In the genomic region with DNA sequence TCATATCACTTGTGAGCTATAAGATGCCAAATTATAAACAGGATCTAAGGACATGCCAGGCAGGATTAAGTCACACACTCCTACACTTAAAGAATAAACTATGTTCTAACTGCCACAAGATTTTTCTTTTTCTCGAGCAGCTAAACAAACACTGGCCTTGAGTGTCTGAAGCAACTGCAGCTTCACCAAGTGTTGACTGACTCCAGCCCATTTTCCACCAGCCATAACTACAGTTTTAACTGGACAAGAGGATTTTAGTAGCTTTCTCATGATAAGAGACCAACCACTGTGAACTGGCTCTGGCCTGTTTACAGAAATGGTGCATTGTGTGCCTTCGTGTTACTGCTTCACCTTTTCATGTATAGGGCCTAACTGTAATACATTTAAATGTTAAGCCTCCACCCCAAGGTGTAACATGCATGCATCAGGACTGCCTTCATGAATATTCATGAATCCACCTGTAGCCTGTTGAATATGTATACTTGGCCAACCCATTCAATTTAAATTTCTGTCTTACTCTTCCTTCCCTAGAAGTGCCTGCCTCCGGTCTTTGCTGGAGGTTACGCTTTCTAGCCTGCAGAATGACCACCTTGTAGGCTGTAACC, we compare ENCODE assay signal across 2 cellular contexts.
TF ChIP-seq lines count a peak whose summit lies in the region.

No MANE protein-coding gene starts in this region.

TF ChIP-seq in GM23338, 12 proteins besides CTCF, POLR2A, EP300 and RAD21:
- TF ChIP-seq, protein P1, sequence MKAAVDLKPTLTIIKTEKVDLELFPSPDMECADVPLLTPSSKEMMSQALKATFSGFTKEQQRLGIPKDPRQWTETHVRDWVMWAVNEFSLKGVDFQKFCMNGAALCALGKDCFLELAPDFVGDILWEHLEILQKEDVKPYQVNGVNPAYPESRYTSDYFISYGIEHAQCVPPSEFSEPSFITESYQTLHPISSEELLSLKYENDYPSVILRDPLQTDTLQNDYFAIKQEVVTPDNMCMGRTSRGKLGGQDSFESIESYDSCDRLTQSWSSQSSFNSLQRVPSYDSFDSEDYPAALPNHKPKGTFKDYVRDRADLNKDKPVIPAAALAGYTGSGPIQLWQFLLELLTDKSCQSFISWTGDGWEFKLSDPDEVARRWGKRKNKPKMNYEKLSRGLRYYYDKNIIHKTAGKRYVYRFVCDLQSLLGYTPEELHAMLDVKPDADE (IDR thresholded peaks at IDR 0.05): no peak
- TF ChIP-seq STAT1 (IDR thresholded peaks at IDR 0.05; ENCODE audit: unreplicated experiment) (no peak), ZNF462 (CRISPR knock-in tag; IDR thresholded peaks at IDR 0.05) (no peak), EZH2 (IDR thresholded peaks at IDR 0.05; ENCODE audit: low read depth, unreplicated experiment) (no peak), POLR2AphosphoS5 (IDR thresholded peaks at IDR 0.05; ENCODE audit: low read depth) (no peak), NANOG (IDR thresholded peaks at IDR 0.05; ENCODE audit: borderline replicate concordance) (no peak), ZNF331 (CRISPR knock-in tag; IDR thresholded peaks at IDR 0.05; ENCODE audit: low read depth) (no peak)
- TF ChIP-seq, protein P2, sequence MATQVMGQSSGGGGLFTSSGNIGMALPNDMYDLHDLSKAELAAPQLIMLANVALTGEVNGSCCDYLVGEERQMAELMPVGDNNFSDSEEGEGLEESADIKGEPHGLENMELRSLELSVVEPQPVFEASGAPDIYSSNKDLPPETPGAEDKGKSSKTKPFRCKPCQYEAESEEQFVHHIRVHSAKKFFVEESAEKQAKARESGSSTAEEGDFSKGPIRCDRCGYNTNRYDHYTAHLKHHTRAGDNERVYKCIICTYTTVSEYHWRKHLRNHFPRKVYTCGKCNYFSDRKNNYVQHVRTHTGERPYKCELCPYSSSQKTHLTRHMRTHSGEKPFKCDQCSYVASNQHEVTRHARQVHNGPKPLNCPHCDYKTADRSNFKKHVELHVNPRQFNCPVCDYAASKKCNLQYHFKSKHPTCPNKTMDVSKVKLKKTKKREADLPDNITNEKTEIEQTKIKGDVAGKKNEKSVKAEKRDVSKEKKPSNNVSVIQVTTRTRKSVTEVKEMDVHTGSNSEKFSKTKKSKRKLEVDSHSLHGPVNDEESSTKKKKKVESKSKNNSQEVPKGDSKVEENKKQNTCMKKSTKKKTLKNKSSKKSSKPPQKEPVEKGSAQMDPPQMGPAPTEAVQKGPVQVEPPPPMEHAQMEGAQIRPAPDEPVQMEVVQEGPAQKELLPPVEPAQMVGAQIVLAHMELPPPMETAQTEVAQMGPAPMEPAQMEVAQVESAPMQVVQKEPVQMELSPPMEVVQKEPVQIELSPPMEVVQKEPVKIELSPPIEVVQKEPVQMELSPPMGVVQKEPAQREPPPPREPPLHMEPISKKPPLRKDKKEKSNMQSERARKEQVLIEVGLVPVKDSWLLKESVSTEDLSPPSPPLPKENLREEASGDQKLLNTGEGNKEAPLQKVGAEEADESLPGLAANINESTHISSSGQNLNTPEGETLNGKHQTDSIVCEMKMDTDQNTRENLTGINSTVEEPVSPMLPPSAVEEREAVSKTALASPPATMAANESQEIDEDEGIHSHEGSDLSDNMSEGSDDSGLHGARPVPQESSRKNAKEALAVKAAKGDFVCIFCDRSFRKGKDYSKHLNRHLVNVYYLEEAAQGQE (IDR thresholded peaks at IDR 0.05; ENCODE audit: unreplicated experiment): no peak

TF ChIP-seq in H1, 55 proteins besides CTCF, POLR2A, EP300 and RAD21:
- TF ChIP-seq POU5F1 (IDR thresholded peaks at IDR 0.05; ENCODE audit: low read depth, low read length): peak; percentile 44; the same call in 1 of the 2 replicates
- TF ChIP-seq, protein P3, sequence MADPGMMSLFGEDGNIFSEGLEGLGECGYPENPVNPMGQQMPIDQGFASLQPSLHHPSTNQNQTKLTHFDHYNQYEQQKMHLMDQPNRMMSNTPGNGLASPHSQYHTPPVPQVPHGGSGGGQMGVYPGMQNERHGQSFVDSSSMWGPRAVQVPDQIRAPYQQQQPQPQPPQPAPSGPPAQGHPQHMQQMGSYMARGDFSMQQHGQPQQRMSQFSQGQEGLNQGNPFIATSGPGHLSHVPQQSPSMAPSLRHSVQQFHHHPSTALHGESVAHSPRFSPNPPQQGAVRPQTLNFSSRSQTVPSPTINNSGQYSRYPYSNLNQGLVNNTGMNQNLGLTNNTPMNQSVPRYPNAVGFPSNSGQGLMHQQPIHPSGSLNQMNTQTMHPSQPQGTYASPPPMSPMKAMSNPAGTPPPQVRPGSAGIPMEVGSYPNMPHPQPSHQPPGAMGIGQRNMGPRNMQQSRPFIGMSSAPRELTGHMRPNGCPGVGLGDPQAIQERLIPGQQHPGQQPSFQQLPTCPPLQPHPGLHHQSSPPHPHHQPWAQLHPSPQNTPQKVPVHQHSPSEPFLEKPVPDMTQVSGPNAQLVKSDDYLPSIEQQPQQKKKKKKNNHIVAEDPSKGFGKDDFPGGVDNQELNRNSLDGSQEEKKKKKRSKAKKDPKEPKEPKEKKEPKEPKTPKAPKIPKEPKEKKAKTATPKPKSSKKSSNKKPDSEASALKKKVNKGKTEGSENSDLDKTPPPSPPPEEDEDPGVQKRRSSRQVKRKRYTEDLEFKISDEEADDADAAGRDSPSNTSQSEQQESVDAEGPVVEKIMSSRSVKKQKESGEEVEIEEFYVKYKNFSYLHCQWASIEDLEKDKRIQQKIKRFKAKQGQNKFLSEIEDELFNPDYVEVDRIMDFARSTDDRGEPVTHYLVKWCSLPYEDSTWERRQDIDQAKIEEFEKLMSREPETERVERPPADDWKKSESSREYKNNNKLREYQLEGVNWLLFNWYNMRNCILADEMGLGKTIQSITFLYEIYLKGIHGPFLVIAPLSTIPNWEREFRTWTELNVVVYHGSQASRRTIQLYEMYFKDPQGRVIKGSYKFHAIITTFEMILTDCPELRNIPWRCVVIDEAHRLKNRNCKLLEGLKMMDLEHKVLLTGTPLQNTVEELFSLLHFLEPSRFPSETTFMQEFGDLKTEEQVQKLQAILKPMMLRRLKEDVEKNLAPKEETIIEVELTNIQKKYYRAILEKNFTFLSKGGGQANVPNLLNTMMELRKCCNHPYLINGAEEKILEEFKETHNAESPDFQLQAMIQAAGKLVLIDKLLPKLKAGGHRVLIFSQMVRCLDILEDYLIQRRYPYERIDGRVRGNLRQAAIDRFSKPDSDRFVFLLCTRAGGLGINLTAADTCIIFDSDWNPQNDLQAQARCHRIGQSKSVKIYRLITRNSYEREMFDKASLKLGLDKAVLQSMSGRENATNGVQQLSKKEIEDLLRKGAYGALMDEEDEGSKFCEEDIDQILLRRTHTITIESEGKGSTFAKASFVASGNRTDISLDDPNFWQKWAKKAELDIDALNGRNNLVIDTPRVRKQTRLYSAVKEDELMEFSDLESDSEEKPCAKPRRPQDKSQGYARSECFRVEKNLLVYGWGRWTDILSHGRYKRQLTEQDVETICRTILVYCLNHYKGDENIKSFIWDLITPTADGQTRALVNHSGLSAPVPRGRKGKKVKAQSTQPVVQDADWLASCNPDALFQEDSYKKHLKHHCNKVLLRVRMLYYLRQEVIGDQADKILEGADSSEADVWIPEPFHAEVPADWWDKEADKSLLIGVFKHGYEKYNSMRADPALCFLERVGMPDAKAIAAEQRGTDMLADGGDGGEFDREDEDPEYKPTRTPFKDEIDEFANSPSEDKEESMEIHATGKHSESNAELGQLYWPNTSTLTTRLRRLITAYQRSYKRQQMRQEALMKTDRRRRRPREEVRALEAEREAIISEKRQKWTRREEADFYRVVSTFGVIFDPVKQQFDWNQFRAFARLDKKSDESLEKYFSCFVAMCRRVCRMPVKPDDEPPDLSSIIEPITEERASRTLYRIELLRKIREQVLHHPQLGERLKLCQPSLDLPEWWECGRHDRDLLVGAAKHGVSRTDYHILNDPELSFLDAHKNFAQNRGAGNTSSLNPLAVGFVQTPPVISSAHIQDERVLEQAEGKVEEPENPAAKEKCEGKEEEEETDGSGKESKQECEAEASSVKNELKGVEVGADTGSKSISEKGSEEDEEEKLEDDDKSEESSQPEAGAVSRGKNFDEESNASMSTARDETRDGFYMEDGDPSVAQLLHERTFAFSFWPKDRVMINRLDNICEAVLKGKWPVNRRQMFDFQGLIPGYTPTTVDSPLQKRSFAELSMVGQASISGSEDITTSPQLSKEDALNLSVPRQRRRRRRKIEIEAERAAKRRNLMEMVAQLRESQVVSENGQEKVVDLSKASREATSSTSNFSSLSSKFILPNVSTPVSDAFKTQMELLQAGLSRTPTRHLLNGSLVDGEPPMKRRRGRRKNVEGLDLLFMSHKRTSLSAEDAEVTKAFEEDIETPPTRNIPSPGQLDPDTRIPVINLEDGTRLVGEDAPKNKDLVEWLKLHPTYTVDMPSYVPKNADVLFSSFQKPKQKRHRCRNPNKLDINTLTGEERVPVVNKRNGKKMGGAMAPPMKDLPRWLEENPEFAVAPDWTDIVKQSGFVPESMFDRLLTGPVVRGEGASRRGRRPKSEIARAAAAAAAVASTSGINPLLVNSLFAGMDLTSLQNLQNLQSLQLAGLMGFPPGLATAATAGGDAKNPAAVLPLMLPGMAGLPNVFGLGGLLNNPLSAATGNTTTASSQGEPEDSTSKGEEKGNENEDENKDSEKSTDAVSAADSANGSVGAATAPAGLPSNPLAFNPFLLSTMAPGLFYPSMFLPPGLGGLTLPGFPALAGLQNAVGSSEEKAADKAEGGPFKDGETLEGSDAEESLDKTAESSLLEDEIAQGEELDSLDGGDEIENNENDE (IDR thresholded peaks at IDR 0.05; ENCODE audit: insufficient replicate concordance, low read length): peak; percentile 48
- no peak for TF ChIP-seq CHD1 (IDR thresholded peaks at IDR 0.05; ENCODE audit: low read depth, low read length)
